In the genomic region with DNA sequence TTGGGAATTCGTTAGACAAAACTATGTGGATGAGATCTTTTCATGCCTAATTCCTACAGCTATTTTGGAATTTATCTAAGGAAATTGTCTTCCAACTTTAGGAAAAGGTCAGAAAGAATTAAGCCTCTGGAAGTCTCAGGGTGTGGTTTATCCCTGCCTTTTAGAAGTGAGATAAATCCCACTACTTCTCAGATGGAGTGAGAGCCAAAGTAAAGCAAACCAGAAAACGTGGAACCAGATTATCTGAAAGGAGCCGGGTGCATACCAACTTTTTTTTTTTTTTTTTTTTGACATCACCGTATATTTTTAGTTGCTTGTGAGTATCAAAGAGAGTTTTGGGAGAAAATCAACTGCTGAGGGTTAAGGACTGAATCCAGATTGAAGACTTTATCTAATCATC, we compare ENCODE assay signal across 28 cellular contexts.
DNase-seq lines count a peak whose midpoint lies in the region; ATAC-seq, FAIRE-seq and TF ChIP-seq lines count a peak whose summit lies in the region.
"Had no signal": no experiment of that assay in that cellular context is flagged by ENCODE, and none has a peak within 500 bp of the region (broad histone marks: within the 10 kb centered on the region; RNA-seq: fewer than 3 reads in every experiment).

No MANE protein-coding gene starts in this region.

- H2AK5ac ChIP-seq in H1 (ENCODE audit: low read depth, low read length) = no peak overlapping the region

- H3K27ac Mint-ChIP-seq in GM23338 = no peak overlapping the region; the same call in 1 of the 2 replicates
- H3K27ac Mint-ChIP-seq: CD14-positive monocyte; CD4-positive, alpha-beta memory T cell; CD4-positive, CD25-positive, alpha-beta regulatory T cell; CD8-positive, alpha-beta memory T cell had no signal

- H3K4ac ChIP-seq in H1 (replicated peaks; ENCODE audit: insufficient read length, low read depth, low read length) = no peak overlapping the region

- H3F3A ChIP-seq in GM23338 (replicated peaks; ENCODE audit: low read depth) = no peaks in the 10 kb centered on the region

- no peak for TF ChIP-seq RAD21 in H1 (IDR thresholded peaks at IDR 0.05 in 1 of 2, conservative IDR thresholded peaks at IDR 0.05 in 1 of 2; ENCODE audit: low read depth in 2 of 2, low read length in 2 of 2)

- no peak overlapping the region for H3K23ac ChIP-seq in H1 (ENCODE audit: insufficient read length)

- no peak overlapping the region for H4K8ac ChIP-seq in H1 (ENCODE audit: extremely low read depth, insufficient read depth, low read length)

- no peak overlapping the region for H2AFZ ChIP-seq in GM23338
- no peak overlapping the region for H2AFZ ChIP-seq in H1 (ENCODE audit: low read length)

- H3K36me3 Mint-ChIP-seq in GM23338 (ENCODE audit: low read depth) = no peaks in the 10 kb centered on the region
- H3K36me3 Mint-ChIP-seq: CD14-positive monocyte; CD4-positive, alpha-beta memory T cell; CD4-positive, CD25-positive, alpha-beta regulatory T cell; CD8-positive, alpha-beta memory T cell had no signal

- intact Hi-C loops in heart left ventricle (cut with DNase I) = no loop called here

- H2BK120ac ChIP-seq in H1 (replicated peaks; ENCODE audit: low read depth, low read length) = no peak overlapping the region

- H3K9me3 Mint-ChIP-seq in GM23338 = no peaks in the 10 kb centered on the region

- CTCF ChIA-PET in H1 (lab: Charles Lee; ENCODE audit: partially characterized antibody) = no interaction called here

- H2BK15ac ChIP-seq in H1 (ENCODE audit: low read length) = no peak overlapping the region

- POLR2A ChIA-PET in H1 (lab: Charles Lee; ENCODE audit: partially characterized antibody) = no interaction called here

- no peak overlapping the region for H2BK20ac ChIP-seq in H1 (ENCODE audit: low read length)

- H3K9me3 ChIP-seq in RWPE2 (ENCODE audit: severe bottlenecking) (no peaks in the 10 kb centered on the region), H1 (ENCODE audit: insufficient read depth in 2 of 2, low read depth in 1 of 2, low read length in 1 of 2) (no peaks in the 10 kb centered on the region), heart left ventricle (no peaks in the 10 kb centered on the region)
- H3K9me3 ChIP-seq: BE2C, BLaER1 had no signal

- WGBS in H1 (ENCODE audit: extremely low coverage in 1 of 2, insufficient coverage in 1 of 2, insufficient read length in 1 of 2, insufficient replicate concordance in 2 of 2, low coverage in 1 of 2, low lambda C conversion rate in 2 of 2, missing lambda C conversion rate in 1 of 2), 2 experiments = 68% methylated on average over 2 of the region's 4 CpGs; no CpG with 5 or more reads in 1 of the 2 experiments
- WGBS in heart left ventricle, 4 donors = 27 to 61% (median 43%) methylated on average over 4 of the region's 4 CpGs

- H3K79me1 ChIP-seq in H1 (ENCODE audit: low read depth, low read length) = no peaks in the 10 kb centered on the region

- peak overlapping the region; percentile 42; the same call in 1 of the 2 replicates for H3K4me2 ChIP-seq in GM23338
- peak overlapping the region in 1 of 2 experiments; percentile 21; a peak in 1 of 4 replicates for H3K4me2 ChIP-seq in H1 (ENCODE audit: insufficient read depth in 1 of 2, low read depth in 2 of 2, low read length in 2 of 2)
- H3K4me2 ChIP-seq: BLaER1 had no signal

- no peak overlapping the region for H3K27ac ChIP-seq in GM23338 (ENCODE audit: low read depth)
- H3K27ac ChIP-seq in RWPE2 (ENCODE audit: poor library complexity, severe bottlenecking) = peak overlapping the region; percentile 53
- H3K27ac ChIP-seq in H1 (ENCODE audit: low read depth, low read length) = no peak overlapping the region
- H3K27ac ChIP-seq in foreskin keratinocyte = peak overlapping the region; percentile 75
- H3K27ac ChIP-seq in heart left ventricle = no peak overlapping the region
- H3K27ac ChIP-seq: BLaER1 had no signal

- H3K27me3 Mint-ChIP-seq in GM23338 (ENCODE audit: insufficient read depth, low read depth, poor library complexity) = no peaks in the 10 kb centered on the region
- H3K27me3 Mint-ChIP-seq: CD4-positive, alpha-beta memory T cell; CD4-positive, CD25-positive, alpha-beta regulatory T cell had no signal

- peaks cover 19% of the 10 kb centered on the region for H3K4me1 Mint-ChIP-seq in GM23338
- H3K4me1 Mint-ChIP-seq: CD14-positive monocyte; CD4-positive, alpha-beta memory T cell; CD4-positive, CD25-positive, alpha-beta regulatory T cell; CD8-positive, alpha-beta memory T cell had no signal

- H3K4me3 Mint-ChIP-seq in GM23338 = no peak overlapping the region
- H3K4me3 Mint-ChIP-seq: CD14-positive monocyte; CD4-positive, alpha-beta memory T cell; CD4-positive, CD25-positive, alpha-beta regulatory T cell; CD8-positive, alpha-beta memory T cell had no signal

- no peak for TF ChIP-seq CTCF in GM23338 (conservative IDR thresholded peaks at IDR 0.05; ENCODE audit: low read depth in 2 of 2)
- TF ChIP-seq CTCF in RWPE2 (IDR thresholded peaks at IDR 0.05; ENCODE audit: poor library complexity, severe bottlenecking) = no peak
- TF ChIP-seq CTCF in H1 (IDR thresholded peaks at IDR 0.05; ENCODE audit: control extremely low read depth in 1 of 3, insufficient read depth in 1 of 3, low read depth in 1 of 3, low read length in 3 of 3) = no peak
- TF ChIP-seq CTCF in foreskin keratinocyte (conservative IDR thresholded peaks at IDR 0.05) = no peak
- no peak for TF ChIP-seq CTCF in heart left ventricle (IDR thresholded peaks at IDR 0.05)

- H3K14ac ChIP-seq in H1 (ENCODE audit: insufficient read length) = no peak overlapping the region

- DNase-seq in GM23338 (ENCODE audit: low spot score) (peak; percentile 17), RWPE2 (ENCODE audit: low spot score) (no peak), H1 (ENCODE audit: low read depth in 1 of 2, low spot score in 2 of 2) (no peak), foreskin keratinocyte (no peak), heart left ventricle (no peak), RCC 7860 (ENCODE audit: low spot score) (no peak)
- DNase-seq: 8988T; ACHN; BE2C; C1 segment of cervical spinal cord; CD4-positive, alpha-beta memory T cell; CD4-positive, CD25-positive, alpha-beta regulatory T cell; CD8-positive, alpha-beta memory T cell; COR-L47; DMS 273 treated with DMSO at 0.1 percent for 48 hours; DMS153; DMS53; DMS79; DND-41; EL; GDM1 had no signal

- H3K79me2 ChIP-seq in GM23338 (replicated peaks; ENCODE audit: insufficient read depth) = no peaks in the 10 kb centered on the region
- H3K79me2 ChIP-seq in H1 (ENCODE audit: control insufficient read depth in 1 of 2, insufficient read depth in 2 of 2, low read length in 2 of 2) = no peaks in the 10 kb centered on the region

- H3K18ac ChIP-seq in H1 (ENCODE audit: extremely low read depth, low read length) = no peak overlapping the region

- ATAC-seq in GM23338 (no peak), RWPE2 (ENCODE audit: low read depth) (no peak), foreskin keratinocyte (no peak), GM19324 (IDR thresholded peaks at IDR 0.05; ENCODE audit: low FRiP score, unreplicated experiment) (no peak), heart left ventricle (no peak)
- ATAC-seq: GM12878 had no signal

- H4K5ac ChIP-seq in H1 (ENCODE audit: insufficient read length, low read depth, low read length) = no peak overlapping the region

- no peak overlapping the region for H4K91ac ChIP-seq in H1 (replicated peaks; ENCODE audit: insufficient read length, low read length)

- no peaks in the 10 kb centered on the region for H4K20me1 ChIP-seq in GM23338 (replicated peaks; ENCODE audit: insufficient read depth)
- no peaks in the 10 kb centered on the region for H4K20me1 ChIP-seq in H1 (replicated peaks in 1 of 2; ENCODE audit: control insufficient read depth in 1 of 2, insufficient read depth in 2 of 2, low read length in 2 of 2)
- H4K20me1 ChIP-seq: BLaER1 had no signal

- H3K36me3 ChIP-seq in GM23338 (ENCODE audit: insufficient read depth) (no peaks in the 10 kb centered on the region), RWPE2 (ENCODE audit: low read depth) (no peaks in the 10 kb centered on the region), H1 (ENCODE audit: control insufficient read depth in 2 of 4, insufficient read depth in 4 of 4, low read length in 3 of 4) (no peaks in the 10 kb centered on the region), heart left ventricle (no peaks in the 10 kb centered on the region)
- H3K36me3 ChIP-seq: BE2C, BLaER1 had no signal

- H3K27me3 ChIP-seq in GM23338 (ENCODE audit: insufficient read depth) (no peaks in the 10 kb centered on the region), RWPE2 (ENCODE audit: insufficient read depth, poor library complexity, severe bottlenecking) (no peaks in the 10 kb centered on the region), H1 (replicated peaks in 1 of 4; ENCODE audit: control insufficient read depth in 3 of 4, extremely low read depth in 1 of 4, insufficient read depth in 3 of 4, low read length in 3 of 4) (no peaks in the 10 kb centered on the region), foreskin keratinocyte (no peaks in the 10 kb centered on the region), heart left ventricle (no peaks in the 10 kb centered on the region)
- H3K27me3 ChIP-seq: BE2C, BLaER1 had no signal

- H3K4me3 ChIP-seq in GM23338 = no peak overlapping the region
- no peak overlapping the region for H3K4me3 ChIP-seq in RWPE2 (ENCODE audit: severe bottlenecking)
- no peak overlapping the region for H3K4me3 ChIP-seq in H1 (ENCODE audit: extremely low read depth in 1 of 4, insufficient read depth in 2 of 4, low read depth in 3 of 4, low read length in 4 of 4)
- H3K4me3 ChIP-seq in heart left ventricle = no peak overlapping the region
- H3K4me3 ChIP-seq: BLaER1, GM12878 had no signal

- H2BK5ac ChIP-seq in H1 (ENCODE audit: low read depth, low read length) = no peak overlapping the region

- H3K9ac ChIP-seq in H1 (replicated peaks in 1 of 4; ENCODE audit: extremely low read depth in 1 of 4, low read depth in 3 of 4, low read length in 3 of 4) = no peak overlapping the region
- H3K9ac ChIP-seq: BLaER1 had no signal

- FAIRE-seq in H1 (lab: Jason Lieb, UNC) (peak; percentile 52), RCC 7860 (lab: Jason Lieb, UNC) (no peak)
- FAIRE-seq: A204.1, GM12878, GM12892, GM18507 had no signal

- peaks cover 9% of the 10 kb centered on the region; the same call in 1 of the 2 replicates for H3K4me1 ChIP-seq in GM23338 (ENCODE audit: insufficient read depth)
- peaks cover 14% of the 10 kb centered on the region for H3K4me1 ChIP-seq in RWPE2 (ENCODE audit: insufficient read depth, poor library complexity, severe bottlenecking)
- peaks cover 0 to 4% (median 0%) of the 10 kb centered on the region in 4 experiments; a peak in 2 of 7 replicates for H3K4me1 ChIP-seq in H1 (replicated peaks in 1 of 4; ENCODE audit: control insufficient read depth in 3 of 4, insufficient read depth in 4 of 4, low read length in 3 of 4)
- peaks cover 9% of the 10 kb centered on the region for H3K4me1 ChIP-seq in foreskin keratinocyte
- no peaks in the 10 kb centered on the region for H3K4me1 ChIP-seq in heart left ventricle
- H3K4me1 ChIP-seq: BE2C, BLaER1 had no signal

- H3K9me2 ChIP-seq in GM23338 (ENCODE audit: insufficient read depth) = no peaks in the 10 kb centered on the region

- no peak overlapping the region for H3K56ac ChIP-seq in H1 (replicated peaks; ENCODE audit: insufficient read length, low read depth, low read length)

- no peaks in the 10 kb centered on the region for H3K23me2 ChIP-seq in H1 (ENCODE audit: low read depth, low read length)

- no peak overlapping the region for H2BK12ac ChIP-seq in H1 (ENCODE audit: low read depth, low read length)

- TF ChIP-seq EP300 in H1 (IDR thresholded peaks at IDR 0.05; ENCODE audit: borderline replicate concordance in 1 of 2, low read depth in 2 of 2, low read length in 2 of 2) = no peak

- TF ChIP-seq POLR2A in H1 (IDR thresholded peaks at IDR 0.05; ENCODE audit: control extremely low read depth in 1 of 2, low read depth in 2 of 2, low read length in 2 of 2) = no peak
- TF ChIP-seq POLR2A in heart left ventricle (IDR thresholded peaks at IDR 0.05) = no peak

Comparison
In these comparisons a context has a peak if more than half of its experiments do, and no peak if none do; other contexts are left out.
1. H3K27ac ChIP-seq: peak in RWPE2 (single experiment) and foreskin keratinocyte (single experiment); none in GM23338 (single experiment), H1 (single experiment) and heart left ventricle (0 of 12).